1 cellular context compared by ENCODE assay signal in the genomic region with DNA sequence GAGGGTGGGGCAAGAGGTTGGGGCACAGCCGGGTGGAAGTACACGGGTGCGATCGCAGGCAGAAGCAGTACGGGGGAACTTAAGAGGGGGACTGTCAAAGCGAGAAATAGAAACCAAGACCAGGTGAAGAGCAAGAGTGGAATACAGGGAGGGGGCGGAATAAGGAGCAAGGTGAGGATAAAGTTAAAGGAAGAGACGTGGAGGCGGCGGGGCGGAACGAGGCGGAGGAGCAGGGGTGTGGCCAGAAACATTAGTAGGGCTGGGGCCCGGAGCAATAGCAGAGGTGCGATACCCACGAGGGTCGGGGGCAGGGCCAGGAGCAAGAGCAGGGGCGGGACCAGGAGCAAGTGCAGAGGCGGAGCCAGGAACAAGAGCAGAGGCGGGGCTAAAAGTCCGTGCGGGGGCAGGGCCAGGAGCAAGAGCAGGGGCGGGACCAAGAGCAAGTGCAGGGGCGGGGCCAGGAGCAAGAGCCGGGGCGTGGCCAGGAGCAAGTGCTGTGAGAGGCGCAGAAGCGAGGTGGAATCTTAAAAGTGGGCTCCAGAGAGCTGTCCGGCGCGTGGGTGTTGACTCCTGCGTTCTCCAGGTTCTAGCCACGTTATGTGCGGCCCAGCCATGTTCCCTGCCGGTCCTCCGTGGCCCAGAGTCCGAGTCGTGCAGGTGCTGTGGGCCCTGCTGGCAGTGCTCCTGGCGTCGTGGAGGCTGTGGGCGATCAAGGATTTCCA.
TF ChIP-seq lines count a peak whose summit lies in the region.

No MANE protein-coding gene starts in this region.

TF ChIP-seq in A549, 52 proteins besides CTCF, POLR2A, EP300 and RAD21 (continued from another document):
- TF ChIP-seq ELK1 (IDR thresholded peaks at IDR 0.05; ENCODE audit: low read depth, low read length): no peak
- TF ChIP-seq POLR2AphosphoS2 (conservative IDR thresholded peaks at IDR 0.05; ENCODE audit: low read length): no peak
- peak; percentile 76 for TF ChIP-seq PHF8 (IDR thresholded peaks at IDR 0.05; ENCODE audit: borderline replicate concordance, low read depth)
- TF ChIP-seq NFE2L2 (conservative IDR thresholded peaks at IDR 0.05; ENCODE audit: low read length): no peak
- TF ChIP-seq HDAC2 (IDR thresholded peaks at IDR 0.05): no peak
- 0 out of 2 replicates have a peak, but pooled peaks have one; percentile 36 for TF ChIP-seq MYC (IDR thresholded peaks at IDR 0.05; ENCODE audit: borderline replicate concordance, low read length)
- no peak for TF ChIP-seq HEYL (CRISPR knock-in tag; IDR thresholded peaks at IDR 0.05)
- TF ChIP-seq HOXB5 (CRISPR knock-in tag; IDR thresholded peaks at IDR 0.05): no peak
- TF ChIP-seq E2F6 (IDR thresholded peaks at IDR 0.05; ENCODE audit: borderline replicate concordance, low read depth): peak; percentile 74
- no peak; the same call in 1 of the 2 replicates for TF ChIP-seq GATA3 (IDR thresholded peaks at IDR 0.05; ENCODE audit: borderline replicate concordance)
- no peak for TF ChIP-seq RCOR1 (IDR thresholded peaks at IDR 0.05; ENCODE audit: low read depth, low read length)
- no peak for TF ChIP-seq MAFK (IDR thresholded peaks at IDR 0.05; ENCODE audit: partially characterized antibody)
- peak; percentile 85 for TF ChIP-seq TP53 (CRISPR knock-in tag; IDR thresholded peaks at IDR 0.05)
- TF ChIP-seq, protein P1, sequence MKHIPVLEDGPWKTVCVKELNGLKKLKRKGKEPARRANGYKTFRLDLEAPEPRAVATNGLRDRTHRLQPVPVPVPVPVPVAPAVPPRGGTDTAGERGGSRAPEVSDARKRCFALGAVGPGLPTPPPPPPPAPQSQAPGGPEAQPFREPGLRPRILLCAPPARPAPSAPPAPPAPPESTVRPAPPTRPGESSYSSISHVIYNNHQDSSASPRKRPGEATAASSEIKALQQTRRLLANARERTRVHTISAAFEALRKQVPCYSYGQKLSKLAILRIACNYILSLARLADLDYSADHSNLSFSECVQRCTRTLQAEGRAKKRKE (CRISPR knock-in tag; IDR thresholded peaks at IDR 0.05; ENCODE audit: low read depth): no peak
- no peak for TF ChIP-seq EHF (CRISPR knock-in tag; IDR thresholded peaks at IDR 0.05)
- no peak for TF ChIP-seq NR3C1 (IDR thresholded peaks at IDR 0.05)
- no peak for TF ChIP-seq FOXS1 (CRISPR knock-in tag; IDR thresholded peaks at IDR 0.05)
- TF ChIP-seq, protein P2, sequence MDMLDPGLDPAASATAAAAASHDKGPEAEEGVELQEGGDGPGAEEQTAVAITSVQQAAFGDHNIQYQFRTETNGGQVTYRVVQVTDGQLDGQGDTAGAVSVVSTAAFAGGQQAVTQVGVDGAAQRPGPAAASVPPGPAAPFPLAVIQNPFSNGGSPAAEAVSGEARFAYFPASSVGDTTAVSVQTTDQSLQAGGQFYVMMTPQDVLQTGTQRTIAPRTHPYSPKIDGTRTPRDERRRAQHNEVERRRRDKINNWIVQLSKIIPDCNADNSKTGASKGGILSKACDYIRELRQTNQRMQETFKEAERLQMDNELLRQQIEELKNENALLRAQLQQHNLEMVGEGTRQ (IDR thresholded peaks at IDR 0.05): no peak; the same call in none of the 2 replicates
- peak in 1 of 2 experiments; percentile 43; a peak in 1 of 5 replicates for TF ChIP-seq JUN (IDR thresholded peaks at IDR 0.05)
- peak; percentile 86; the same call in 1 of the 2 replicates for TF ChIP-seq HOXA7 (CRISPR knock-in tag; IDR thresholded peaks at IDR 0.05)
- 0 out of 2 replicates have a peak, but pooled peaks have one; percentile 12 for TF ChIP-seq ZC3H11A (IDR thresholded peaks at IDR 0.05)
- peak; percentile 80 for TF ChIP-seq TFCP2L1 (CRISPR knock-in tag; IDR thresholded peaks at IDR 0.05)
- TF ChIP-seq, protein P3, sequence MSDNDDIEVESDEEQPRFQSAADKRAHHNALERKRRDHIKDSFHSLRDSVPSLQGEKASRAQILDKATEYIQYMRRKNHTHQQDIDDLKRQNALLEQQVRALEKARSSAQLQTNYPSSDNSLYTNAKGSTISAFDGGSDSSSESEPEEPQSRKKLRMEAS (IDR thresholded peaks at IDR 0.05): peak; percentile 88
- TF ChIP-seq CHD2 (IDR thresholded peaks at IDR 0.05; ENCODE audit: low read length, partially characterized antibody): no peak
- no peak for TF ChIP-seq RNF2 (IDR thresholded peaks at IDR 0.05; ENCODE audit: borderline replicate concordance, low read depth)
- TF ChIP-seq ESRRA (IDR thresholded peaks at IDR 0.05; ENCODE audit: borderline replicate concordance, low read length): no peak
- no peak for TF ChIP-seq CHD4 (IDR thresholded peaks at IDR 0.05; ENCODE audit: borderline replicate concordance)
- TF ChIP-seq JUNB (IDR thresholded peaks at IDR 0.05): no peak
- no peak for TF ChIP-seq BCL3 (IDR thresholded peaks at IDR 0.05)
- no peak for TF ChIP-seq MAZ (IDR thresholded peaks at IDR 0.05; ENCODE audit: borderline replicate concordance, low read depth, low read length)
TF ChIP-seq in A549: peak in this region for 10.
